ENCODE assay signal across 8 cellular contexts in the genomic region with DNA sequence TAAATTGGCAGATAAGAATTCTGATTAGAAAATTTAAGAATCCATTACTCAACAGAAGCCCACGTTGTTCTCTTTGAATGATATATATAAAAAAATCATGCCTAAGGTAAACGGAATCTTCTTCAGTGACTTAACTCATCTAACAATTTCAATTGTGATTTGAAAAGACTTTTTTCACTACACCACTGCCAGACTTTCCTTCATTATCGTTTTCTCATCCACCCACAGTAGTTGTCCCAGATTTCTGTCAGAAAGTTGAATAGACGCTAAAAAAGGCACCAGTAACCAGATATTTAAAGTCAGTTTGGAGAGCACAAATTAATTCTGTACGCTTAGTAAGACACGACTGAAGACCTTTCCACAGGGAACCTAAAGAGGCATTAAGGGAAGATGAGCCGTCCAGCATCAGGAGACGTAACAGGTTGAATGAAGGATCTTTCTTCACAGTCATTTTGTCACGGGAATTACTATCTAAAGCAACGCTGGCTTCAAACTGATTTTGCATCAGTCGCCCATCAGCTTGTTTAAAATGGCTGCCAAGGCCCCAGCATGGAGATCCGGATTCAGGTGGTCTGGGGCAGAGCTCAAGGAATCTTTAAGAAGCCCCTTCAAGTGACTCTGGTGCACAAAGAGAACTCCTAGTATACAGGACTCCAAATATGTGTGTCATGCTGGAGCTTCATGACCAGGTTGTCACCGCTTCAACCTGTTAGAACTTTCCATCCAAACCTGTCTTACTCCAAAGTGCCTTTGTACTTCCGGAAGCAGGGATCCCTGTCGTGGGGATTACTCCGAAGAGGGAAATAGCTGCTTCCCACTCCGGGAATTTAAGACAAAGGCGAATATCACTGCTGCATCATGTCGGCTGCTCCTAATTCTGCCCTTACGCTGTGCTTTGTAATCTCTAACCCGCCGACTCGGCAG. TPM values are rescaled to one million over a fixed set of nuclear protein-coding genes. Genes with fewer than 3 reads are reported as not detected.
A peak's percentile ranks its signal among the peaks of the same experiment; 100 is the strongest.
DNase-seq lines count a peak whose midpoint lies in the region; ATAC-seq and TF ChIP-seq lines count a peak whose summit lies in the region.

No MANE protein-coding gene starts in this region.

- peak overlapping the region; percentile 96 for H3K4me3 Mint-ChIP-seq in activated CD4-positive, alpha-beta T cell treated with anti-CD3 and anti-CD28 coated beads, Interleukin-2, amount 10 ng/mL, durations not matched to agents 7 days and 5 days

- H3K36me3 ChIP-seq in Peyer's patch (no peaks in the 10 kb centered on the region), duodenal mucosa (ENCODE audit: control insufficient read depth in 1 of 2, insufficient read depth in 2 of 2, low read length in 2 of 2) (no peaks in the 10 kb centered on the region), mucosa of descending colon (ENCODE audit: low read depth) (no peaks in the 10 kb centered on the region), aorta (ENCODE audit: control insufficient read depth in 1 of 2, insufficient read depth in 2 of 2, low read length in 1 of 2) (no peaks in the 10 kb centered on the region)

- POLR2A ChIA-PET in activated CD4-positive, alpha-beta T cell treated with anti-CD3 and anti-CD28 coated beads, Interleukin-2, amount 10 ng/mL, durations not matched to agents 7 days and 5 days (lab: Charles Lee), result no interaction called here

- H3K27ac ChIP-seq in Peyer's patch (peak overlapping the region; percentile 88 to 98 (median 96)), duodenal mucosa (ENCODE audit: low read depth, low read length) (peak overlapping the region; percentile 98), aorta (ENCODE audit: low read depth in 1 of 2, low read length in 2 of 2) (peak overlapping the region; percentile 1 to 56)

- H3K9ac ChIP-seq in duodenal mucosa (ENCODE audit: low read depth in 1 of 2, low read length in 2 of 2), result peak overlapping the region; percentile 90 to 93

- WGBS in aorta, 2 donors, result 13 to 14% methylated on average over 23 of the region's 23 CpGs

- ATAC-seq in mucosa of descending colon, result peak; percentile 8
- no peak for ATAC-seq in aorta (ENCODE audit: low FRiP score)

- H3K9me3 ChIP-seq in Peyer's patch (no peaks in the 10 kb centered on the region), duodenal mucosa (ENCODE audit: control insufficient read depth in 1 of 2, low read length in 2 of 2) (no peaks in the 10 kb centered on the region), mucosa of descending colon (no peaks in the 10 kb centered on the region), aorta (ENCODE audit: control insufficient read depth, low read length) (no peaks in the 10 kb centered on the region)

- H3K36me3 Mint-ChIP-seq in activated CD4-positive, alpha-beta T cell treated with anti-CD3 and anti-CD28 coated beads, Interleukin-2, amount 10 ng/mL, durations not matched to agents 7 days and 5 days (ENCODE audit: low read depth), result peaks cover 16% of the 10 kb centered on the region

- no peak for DNase-seq in activated CD4-positive, alpha-beta T cell treated with anti-CD3 and anti-CD28 coated beads, Interleukin-2, amount 10 ng/mL, durations not matched to agents 7 days and 5 days
- no peak for DNase-seq in activated CD4-positive, alpha-beta T cell treated with anti-CD3 and anti-CD28 coated beads for 4 hours
- DNase-seq in Peyer's patch, result no peak
- peak in 1 of 3 donors; percentile 50 for DNase-seq in mucosa of descending colon
- DNase-seq in aorta, result no peak
- no peak for DNase-seq in HCEC 1CT
- DNase-seq in NCI-H345 (lab: John Stamatoyannopoulos, UW), result no peak

- peak overlapping the region; percentile 95 for H3K27ac Mint-ChIP-seq in activated CD4-positive, alpha-beta T cell treated with anti-CD3 and anti-CD28 coated beads, Interleukin-2, amount 10 ng/mL, durations not matched to agents 7 days and 5 days

- TF ChIP-seq CTCF in Peyer's patch (IDR thresholded peaks at IDR 0.05) (no peak), mucosa of descending colon (IDR thresholded peaks at IDR 0.05) (no peak)

- no peaks in the 10 kb centered on the region for H3K9me3 Mint-ChIP-seq in activated CD4-positive, alpha-beta T cell treated with anti-CD3 and anti-CD28 coated beads, Interleukin-2, amount 10 ng/mL, durations not matched to agents 7 days and 5 days

- CTCF ChIA-PET in activated CD4-positive, alpha-beta T cell treated with anti-CD3 and anti-CD28 coated beads, Interleukin-2, amount 10 ng/mL, durations not matched to agents 7 days and 5 days (lab: Charles Lee), result interaction anchor here (0.6 to 1.4 kb wide), 3 partner anchors 13 to 1825 kb away, joined by 3 to 4 read pairs (median 3); no protein-coding TSS in a partner anchor

- intact Hi-C loops in mucosa of descending colon (cut with DNase I, micrococcal nuclease) (no loop called here), aorta (cut with DNase I) (no loop called here)

- H3K4me1 Mint-ChIP-seq in activated CD4-positive, alpha-beta T cell treated with anti-CD3 and anti-CD28 coated beads, Interleukin-2, amount 10 ng/mL, durations not matched to agents 7 days and 5 days, result peaks cover 47% of the 10 kb centered on the region

- peaks cover 28% of the 10 kb centered on the region for H3K27me3 Mint-ChIP-seq in activated CD4-positive, alpha-beta T cell treated with anti-CD3 and anti-CD28 coated beads, Interleukin-2, amount 10 ng/mL, durations not matched to agents 7 days and 5 days

- H3K4me1 ChIP-seq in Peyer's patch (peaks cover 0 to 37% (median 6%) of the 10 kb centered on the region in 4 donors), duodenal mucosa (ENCODE audit: control insufficient read depth in 1 of 2, insufficient read depth in 2 of 2, low read length in 2 of 2) (peaks cover 0 to 34% of the 10 kb centered on the region in 2 donors), mucosa of descending colon (ENCODE audit: low read depth) (peaks cover 34% of the 10 kb centered on the region), aorta (ENCODE audit: control insufficient read depth in 1 of 2, insufficient read depth in 2 of 2, low read length in 2 of 2) (peaks cover 2 to 3% of the 10 kb centered on the region in 2 donors)

- H3K4me3 ChIP-seq in Peyer's patch, result peak overlapping the region; percentile 65 to 79 (median 68)
- peak overlapping the region; percentile 75 to 86 for H3K4me3 ChIP-seq in duodenal mucosa (ENCODE audit: low read depth in 1 of 2, low read length in 2 of 2)
- H3K4me3 ChIP-seq in mucosa of descending colon, result peak overlapping the region; percentile 90
- H3K4me3 ChIP-seq in aorta (ENCODE audit: low read length in 2 of 2), result peak overlapping the region; percentile 42 to 68

- no peak for TF ChIP-seq POLR2A in Peyer's patch (IDR thresholded peaks at IDR 0.05)

- H3K27me3 ChIP-seq in Peyer's patch (no peaks in the 10 kb centered on the region), duodenal mucosa (ENCODE audit: control insufficient read depth in 1 of 2, insufficient read depth in 2 of 2, low read length in 2 of 2) (peaks cover 0 to 4% of the 10 kb centered on the region in 2 donors), aorta (ENCODE audit: control insufficient read depth in 1 of 2, insufficient read depth in 2 of 2, low read length in 1 of 2) (no peaks in the 10 kb centered on the region)

RNA-seq across cellular contexts. Expression of a gene that starts 1.2 kb away (rescaled TPM):
- total RNA-seq in activated CD4-positive, alpha-beta T cell treated with anti-CD3 and anti-CD28 coated beads, Interleukin-2, amount 10 ng/mL, durations not matched to agents 7 days and 5 days, result 10 to 100 TPM; 51.6 to 72.1 TPM
- total RNA-seq in Peyer's patch (100 to 1,000 TPM; 102 to 278 (median 204) TPM), mucosa of descending colon (100 to 1,000 TPM; 174 to 468 (median 368) TPM), aorta (10 to 100 TPM; 61.4 to 84.9 TPM)
- 100 to 1,000 TPM; 175 to 337 TPM for polyA plus RNA-seq in aorta

RNA-seq across cellular contexts. Expression of a gene that starts 6.1 kb away (rescaled TPM):
- under 1 TPM; 0.40 to 0.73 TPM for total RNA-seq in activated CD4-positive, alpha-beta T cell treated with anti-CD3 and anti-CD28 coated beads, Interleukin-2, amount 10 ng/mL, durations not matched to agents 7 days and 5 days
- total RNA-seq in Peyer's patch (10 to 100 TPM in 1 of 4 donors, 1 to 10 TPM in 2, under 1 TPM in 1; 0.83 to 10.1 (median 3.7) TPM), mucosa of descending colon (10 to 100 TPM in 2 of 3 donors, 1 to 10 TPM in 1; 4.7 to 13.1 (median 10.4) TPM), aorta (1 to 10 TPM; 3.1 to 7.8 TPM)
- polyA plus RNA-seq in aorta, result under 1 TPM in 1 of 2 donors, not detected in 1; 0.26 TPM

RNA-seq across cellular contexts. Expression of a gene that starts 30.1 kb away (rescaled TPM):
- under 1 TPM; 0.60 to 0.65 TPM for total RNA-seq in activated CD4-positive, alpha-beta T cell treated with anti-CD3 and anti-CD28 coated beads, Interleukin-2, amount 10 ng/mL, durations not matched to agents 7 days and 5 days
- total RNA-seq in Peyer's patch (1 to 10 TPM in 3 of 4 donors, not detected in 1; 1.4 to 6.8 (median 4.2) TPM), mucosa of descending colon (1 to 10 TPM; 2.2 to 3.3 (median 3.0) TPM), aorta (1 to 10 TPM; 1.3 to 2.5 TPM)
- 1 to 10 TPM; 1.2 to 3.1 TPM for polyA plus RNA-seq in aorta

Comparison
In these comparisons a context has a peak if more than half of its experiments do, and no peak if none do; other contexts are left out.
1. H3K27ac ChIP-seq: peak in every context shown above with its lines; median percentile 98 in duodenal mucosa; 96 in Peyer's patch; 28 in aorta.